ENCODE assay signal across 9 cellular contexts in genomic region chr1:66542811-66543767, GRCh38. TPM values are rescaled to one million over a fixed set of nuclear protein-coding genes. Genes with fewer than 3 reads are reported as not detected.
DNase-seq lines count a peak whose midpoint lies in the region; ATAC-seq and TF ChIP-seq lines count a peak whose summit lies in the region.
"Had no signal": no experiment of that assay in that cellular context is flagged by ENCODE, and none has a peak within 500 bp of the region (broad histone marks: within the 10 kb centered on the region; RNA-seq: fewer than 3 reads in every experiment).

No MANE protein-coding gene starts in this region.

- H3K18ac ChIP-seq in H9 (ENCODE audit: insufficient read length, low read depth, low read length): no peak overlapping the region

- no peak overlapping the region for H3K4me2 ChIP-seq in H9 (ENCODE audit: insufficient read depth, insufficient read length, low read length)

- no peak overlapping the region for H2BK15ac ChIP-seq in H9 (ENCODE audit: low read depth, low read length)

- no peaks in the 10 kb centered on the region for H3K36me3 ChIP-seq in Panc1 (ENCODE audit: control insufficient read depth, insufficient read depth, low read length)
- H3K36me3 ChIP-seq: ovary had no signal

- WGBS in H9 (ENCODE audit: extremely low coverage, insufficient read length, low lambda C conversion rate): no CpG with 5 or more reads among the region's 8 CpGs

- no peak overlapping the region for H3K27ac ChIP-seq in Panc1 (ENCODE audit: low read length)
- no peak overlapping the region for H3K27ac ChIP-seq in H9 (ENCODE audit: insufficient read length, low read depth, low read length)
- H3K27ac ChIP-seq: ovary had no signal

- H2AK5ac ChIP-seq in H9 (ENCODE audit: insufficient read length, low read length): no peak overlapping the region

- no peak overlapping the region for H2BK20ac ChIP-seq in H9 (ENCODE audit: low read depth, low read length, poor library complexity, severe bottlenecking)

- no peaks in the 10 kb centered on the region for H3K9me3 ChIP-seq in Panc1 (ENCODE audit: control insufficient read depth, insufficient read depth, low read depth, low read length)
- no peaks in the 10 kb centered on the region for H3K9me3 ChIP-seq in H9 (ENCODE audit: control insufficient read depth, low read depth, low read length)
- H3K9me3 ChIP-seq: ovary had no signal

- no peaks in the 10 kb centered on the region for H3K23me2 ChIP-seq in H9 (ENCODE audit: insufficient read length, low read depth, low read length, poor library complexity, severe bottlenecking)

- H2BK12ac ChIP-seq in H9 (ENCODE audit: insufficient read length, low read depth, low read length): no peak overlapping the region

- no peaks in the 10 kb centered on the region for H3K36me3 Mint-ChIP-seq in H9 (ENCODE audit: insufficient read depth in 1 of 3, low read depth in 3 of 3)
- H3K36me3 Mint-ChIP-seq in activated CD4-positive, alpha-beta memory T cell treated with anti-CD3 and anti-CD28 coated beads for 36 hours: no peaks in the 10 kb centered on the region

- POLR2A ChIA-PET in Panc1 (lab: Charles Lee): no interaction called here
- POLR2A ChIA-PET in activated CD4-positive, alpha-beta memory T cell treated with anti-CD3 and anti-CD28 coated beads for 36 hours (lab: Charles Lee): no interaction called here

- H3K79me2 ChIP-seq in H9 (ENCODE audit: insufficient read depth, low read length): no peaks in the 10 kb centered on the region

- H3K4ac ChIP-seq in H9 (ENCODE audit: low read depth, low read length): no peak overlapping the region

- BruUV-seq in Panc1 (replicated peaks; lab: Mats Ljungman, UMichigan): no TSS peak

- H4K20me1 ChIP-seq in H9 (ENCODE audit: control insufficient read depth, insufficient read depth, insufficient read length): no peaks in the 10 kb centered on the region

- H3K4me1 ChIP-seq in Panc1 (ENCODE audit: control insufficient read depth, insufficient read depth, low read length) (no peaks in the 10 kb centered on the region), H9 (ENCODE audit: insufficient read depth, low read length) (peaks cover 5% of the 10 kb centered on the region)

- no peaks in the 10 kb centered on the region for H3K27me3 Mint-ChIP-seq in H9 (ENCODE audit: low read depth)
- H3K27me3 Mint-ChIP-seq in activated CD4-positive, alpha-beta memory T cell treated with anti-CD3 and anti-CD28 coated beads for 36 hours: peaks cover 5% of the 10 kb centered on the region

- no peak overlapping the region for H3K27ac Mint-ChIP-seq in H9
- no peak overlapping the region for H3K27ac Mint-ChIP-seq in activated CD4-positive, alpha-beta memory T cell treated with anti-CD3 and anti-CD28 coated beads for 36 hours

- DNase-seq in H4 (ENCODE audit: low spot score) (peak; percentile 83), Panc1 (ENCODE audit: low read depth, low spot score) (peak; percentile 93), globus pallidus (ENCODE audit: low spot score) (peak; percentile 83), renal cortical epithelial cell (ENCODE audit: low read depth) (peak; percentile 95), H9 (no peak), GM20000 (ENCODE audit: low spot score) (no peak)
- no peak for DNase-seq in activated CD4-positive, alpha-beta memory T cell treated with anti-CD3 and anti-CD28 coated beads for 36 hours

- H3K14ac ChIP-seq in H9 (ENCODE audit: insufficient read depth, low read length): no peak overlapping the region

- no peak overlapping the region for H3K9ac ChIP-seq in H9 (ENCODE audit: extremely low read depth, insufficient read length, low read length)

- no peak overlapping the region for H4K8ac ChIP-seq in H9 (replicated peaks; ENCODE audit: insufficient read length, low read depth, low read length)

- CTCF ChIA-PET in Panc1 (lab: Charles Lee): no interaction called here
- CTCF ChIA-PET in activated CD4-positive, alpha-beta memory T cell treated with anti-CD3 and anti-CD28 coated beads for 36 hours (lab: Charles Lee): no interaction called here

- no peak overlapping the region for H2BK120ac ChIP-seq in H9 (ENCODE audit: low read depth, low read length, poor library complexity, severe bottlenecking)

- intact Hi-C loops in Panc1 (cut with micrococcal nuclease; ENCODE audit: unreplicated experiment): no loop called here
- intact Hi-C loops in activated CD4-positive, alpha-beta memory T cell treated with anti-CD3 and anti-CD28 coated beads for 36 hours (cut with micrococcal nuclease): no loop called here

- no peak overlapping the region for H4K5ac ChIP-seq in H9 (ENCODE audit: insufficient read length, low read depth, low read length)

- H2AFZ ChIP-seq in H9 (ENCODE audit: low read length): no peak overlapping the region

- TF ChIP-seq CTCF in Panc1 (IDR thresholded peaks at IDR 0.05) (no peak), H9 (conservative IDR thresholded peaks at IDR 0.05) (no peak), GM20000 (IDR thresholded peaks at IDR 0.05; ENCODE audit: extremely low read depth, missing control alignments) (no peak)

- no peaks in the 10 kb centered on the region for H3K9me3 Mint-ChIP-seq in H9
- no peaks in the 10 kb centered on the region for H3K9me3 Mint-ChIP-seq in activated CD4-positive, alpha-beta memory T cell treated with anti-CD3 and anti-CD28 coated beads for 36 hours

- H3K4me3 ChIP-seq in Panc1 (ENCODE audit: low read depth in 2 of 2, low read length in 2 of 2): 0 out of 4 replicates have a peak overlapping the region, but pooled peaks of 1 of the 2 experiments have one; percentile 1
- H3K4me3 ChIP-seq: ovary had no signal

- H4K91ac ChIP-seq in H9 (ENCODE audit: insufficient read length, low read depth, low read length): no peak overlapping the region

- H3K4me1 Mint-ChIP-seq in H9: peaks cover 10 to 19% of the 10 kb centered on the region in 2 experiments
- H3K4me1 Mint-ChIP-seq in activated CD4-positive, alpha-beta memory T cell treated with anti-CD3 and anti-CD28 coated beads for 36 hours (ENCODE audit: low read depth): no peaks in the 10 kb centered on the region

- in situ Hi-C loops in Panc1 (cut with HindIII; ENCODE audit: low pct_unique_long_range_greater_than_20kb, low sequenced_read_pairs): no loop called here

- H2BK5ac ChIP-seq in H9 (ENCODE audit: insufficient read length, low read length): no peak overlapping the region

- no peak overlapping the region for H3T11ph ChIP-seq in H9 (ENCODE audit: low read length)

- no peak overlapping the region for H3K56ac ChIP-seq in H9 (ENCODE audit: insufficient read length, low read depth, low read length)

- ATAC-seq in Panc1 (peak; percentile 90), HG03097 (IDR thresholded peaks at IDR 0.05; ENCODE audit: low FRiP score, unreplicated experiment) (no peak)

- no peak overlapping the region for H3K4me3 Mint-ChIP-seq in H9
- no peak overlapping the region for H3K4me3 Mint-ChIP-seq in activated CD4-positive, alpha-beta memory T cell treated with anti-CD3 and anti-CD28 coated beads for 36 hours

- H3K27me3 ChIP-seq in Panc1 (ENCODE audit: control insufficient read depth, insufficient read depth, low read length) (no peaks in the 10 kb centered on the region), H9 (ENCODE audit: insufficient read depth, low read length) (no peaks in the 10 kb centered on the region)
- H3K27me3 ChIP-seq: ovary had no signal

- H3K79me1 ChIP-seq in H9 (ENCODE audit: insufficient read depth, low read depth, low read length, poor library complexity, severe bottlenecking): no peaks in the 10 kb centered on the region

- H3K23ac ChIP-seq in H9 (ENCODE audit: insufficient read length, low read depth, low read length): no peak overlapping the region

RNA-seq across cellular contexts. Expression of gene SGIP1, which starts 9.1 kb away (rescaled TPM):
- total RNA-seq in H4 (2014; rRNA removed; shearing (Covaris generic)): 0.51 and 1.1 TPM in 2 replicates
- total RNA-seq in Panc1 (2021; ENCODE audit: unreplicated experiment) (1.6 TPM), renal cortical epithelial cell (6.1 and 9.2 TPM in 2 replicates), H9 (2021) (1.5 and 1.6 TPM in 2 replicates)
- 1.5 TPM for polyA plus RNA-seq in Panc1 (2012; ENCODE audit: insufficient read length)
- under 1 TPM in 1 of 2 experiments, not detected in 1; 0.05 TPM for total RNA-seq in activated CD4-positive, alpha-beta memory T cell treated with anti-CD3 and anti-CD28 coated beads for 36 hours

Comparison
In these comparisons a context has a peak if more than half of its experiments do, and no peak if none do; other contexts are left out.
1. DNase-seq: peak in H4 (single experiment), Panc1 (single experiment), globus pallidus (single experiment) and renal cortical epithelial cell (single experiment); none in H9 (single experiment), activated CD4-positive, alpha-beta memory T cell treated with anti-CD3 and anti-CD28 coated beads for 36 hours (single experiment) and GM20000 (single experiment).